Comparison of ENCODE assay signal across 1 cellular context in genomic region chrX:12210921-12211320, GRCh38.
TF ChIP-seq lines count a peak whose summit lies in the region.

No MANE protein-coding gene starts in this region.

TF ChIP-seq in HepG2, 621 proteins besides CTCF, POLR2A, EP300 and RAD21:
- no peak for TF ChIP-seq ASH2L (IDR thresholded peaks at IDR 0.05; ENCODE audit: insufficient read length, low read depth, low read length)
- no peak for TF ChIP-seq ZNF430 (CRISPR knock-in tag; IDR thresholded peaks at IDR 0.05)
- TF ChIP-seq ZNF33B (CRISPR knock-in tag; IDR thresholded peaks at IDR 0.05) = no peak
- no peak for TF ChIP-seq SP1 (IDR thresholded peaks at IDR 0.05)
- TF ChIP-seq SP1 (CRISPR knock-in tag; IDR thresholded peaks at IDR 0.05) = no peak
- TF ChIP-seq ZGPAT (CRISPR knock-in tag; IDR thresholded peaks at IDR 0.05) = no peak
- no peak for TF ChIP-seq ZNF275 (CRISPR knock-in tag; IDR thresholded peaks at IDR 0.05; ENCODE audit: borderline replicate concordance)
- no peak for TF ChIP-seq TAF15 (IDR thresholded peaks at IDR 0.05; ENCODE audit: low read depth, low read length, poor library complexity, severe bottlenecking)
- TF ChIP-seq ZNF576 (CRISPR knock-in tag; IDR thresholded peaks at IDR 0.05) = no peak
- TF ChIP-seq FUBP1 (CRISPR knock-in tag; IDR thresholded peaks at IDR 0.05; ENCODE audit: borderline replicate concordance) = no peak
- no peak for TF ChIP-seq ZSCAN21 (CRISPR knock-in tag; IDR thresholded peaks at IDR 0.05; ENCODE audit: borderline replicate concordance)
- TF ChIP-seq NR0B2 (CRISPR knock-in tag; IDR thresholded peaks at IDR 0.05) = no peak
- no peak for TF ChIP-seq ZNF710 (CRISPR knock-in tag; IDR thresholded peaks at IDR 0.05; ENCODE audit: borderline replicate concordance)
- TF ChIP-seq CHD2 (IDR thresholded peaks at IDR 0.05; ENCODE audit: low read depth, low read length) = no peak
- no peak for TF ChIP-seq ZNF784 (CRISPR knock-in tag; IDR thresholded peaks at IDR 0.05; ENCODE audit: borderline replicate concordance)
- no peak for TF ChIP-seq ZNF792 (CRISPR knock-in tag; IDR thresholded peaks at IDR 0.05)
- TF ChIP-seq ZNF772 (CRISPR knock-in tag; IDR thresholded peaks at IDR 0.05) = no peak
- TF ChIP-seq ZIK1 (CRISPR knock-in tag; IDR thresholded peaks at IDR 0.05; ENCODE audit: borderline replicate concordance, low read depth) = no peak
